In the genomic region with DNA sequence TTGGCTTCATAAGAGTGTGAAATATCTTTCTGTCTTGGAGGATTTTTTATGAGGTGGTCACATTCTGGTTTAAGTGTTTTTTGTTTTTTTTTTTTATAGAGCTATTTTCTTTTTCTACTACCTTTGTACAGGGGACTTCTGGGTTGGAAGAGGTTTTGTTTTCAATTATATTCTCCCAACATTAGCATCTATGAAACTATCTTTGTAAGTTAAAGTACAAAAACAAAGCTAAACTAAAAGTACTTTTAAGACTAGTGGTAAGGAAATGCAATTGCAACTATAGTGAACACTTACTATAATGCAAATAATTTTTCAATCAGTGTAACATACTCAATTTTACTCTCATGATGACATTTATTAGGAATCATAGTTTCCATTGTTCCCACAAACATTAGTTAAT, we compare ENCODE assay signal across 19 cellular contexts.
DNase-seq lines count a peak whose midpoint lies in the region; ATAC-seq, FAIRE-seq and TF ChIP-seq lines count a peak whose summit lies in the region.
"Had no signal": no experiment of that assay in that cellular context is flagged by ENCODE, and none has a peak within 500 bp of the region (broad histone marks: within the 10 kb centered on the region; RNA-seq: fewer than 3 reads in every experiment).

No MANE protein-coding gene starts in this region.

- H3K79me2 ChIP-seq in neural progenitor cell (ENCODE audit: low read depth): no peaks in the 10 kb centered on the region

- TF ChIP-seq CTCF in LNCAP (IDR thresholded peaks at IDR 0.05) (peak; percentile 38; the same call in 1 of the 2 replicates), cardiac fibroblast (IDR thresholded peaks at IDR 0.05; ENCODE audit: low read depth, low read length) (peak; percentile 21), neural progenitor cell (IDR thresholded peaks at IDR 0.05) (peak; percentile 33), left lung (IDR thresholded peaks at IDR 0.05) (no peak)

- H3K4me1 Mint-ChIP-seq in neural progenitor cell: no peaks in the 10 kb centered on the region

- no peaks in the 10 kb centered on the region for H3K36me3 Mint-ChIP-seq in neural progenitor cell

- no peaks in the 10 kb centered on the region for H4K20me1 ChIP-seq in neural progenitor cell (ENCODE audit: low read depth)

- no peaks in the 10 kb centered on the region for H3K27me3 ChIP-seq in neural progenitor cell
- no peaks in the 10 kb centered on the region for H3K27me3 ChIP-seq in left lung
- H3K27me3 ChIP-seq: dorsolateral prefrontal cortex, tibial artery had no signal

- no peaks in the 10 kb centered on the region for H3K9me3 Mint-ChIP-seq in neural progenitor cell

- no peaks in the 10 kb centered on the region for H3K4me1 ChIP-seq in neural progenitor cell
- H3K4me1 ChIP-seq in left lung: no peaks in the 10 kb centered on the region
- H3K4me1 ChIP-seq: tibial artery had no signal

- no peak overlapping the region for H3K4me3 Mint-ChIP-seq in neural progenitor cell
- H3K4me3 Mint-ChIP-seq: stimulated activated naive CD8-positive, alpha-beta T cell treated with anti-CD3 and anti-CD28 coated beads, Interleukin-15, Interleukin-2, amounts not matched to agents 100 ng/mL and 50 ng/mL, for 24 hours had no signal

- no peaks in the 10 kb centered on the region for H3K9me3 ChIP-seq in neural progenitor cell (ENCODE audit: low read depth)
- peaks cover 0 to 3% of the 10 kb centered on the region in 2 donors for H3K9me3 ChIP-seq in left lung
- H3K9me3 ChIP-seq: tibial artery had no signal

- peak; percentile 85 for FAIRE-seq in G401.6 (lab: Jason Lieb, UNC)

- intact Hi-C loops in left lung (cut with DNase I): no loop called here
- intact Hi-C loops in Right ventricle myocardium inferior (cut with DNase I): no loop called here
- intact Hi-C loops in posterior cingulate gyrus (cut with DNase I): no loop called here

- DNase-seq in cardiac fibroblast (ENCODE audit: low read depth in 2 of 2): no peak
- no peak for DNase-seq in neural progenitor cell (ENCODE audit: low spot score)
- DNase-seq in left lung: no peak
- no peak for DNase-seq in Right ventricle myocardium inferior (ENCODE audit: missing footprints)
- no peak for DNase-seq in posterior cingulate gyrus
- DNase-seq: activated CD4-positive, alpha-beta T cell treated with anti-CD3 and anti-CD28 coated beads, Interleukin-2, amount 50 U/mL, for 48 hours; central memory CD4-positive, alpha-beta T cell; DMS79; dorsolateral prefrontal cortex; left cardiac atrium; NCI-H1436 treated with DMSO at 0.1 percent for 48 hours; NCI-H2171; stimulated activated CD4-positive, alpha-beta T cell treated with anti-CD3 and anti-CD28 coated beads, Interleukin-4, amount 100 ng/mL, for 1 hour; tibial artery had no signal

- H3F3A ChIP-seq in neural progenitor cell (ENCODE audit: low read depth): no peaks in the 10 kb centered on the region

- no peak for ATAC-seq in left lung
- no peak for ATAC-seq in Right ventricle myocardium inferior
- ATAC-seq in GM18867 (IDR thresholded peaks at IDR 0.05; ENCODE audit: unreplicated experiment): no peak
- ATAC-seq: left cardiac atrium had no signal

- no peak overlapping the region for H3K9ac ChIP-seq in neural progenitor cell

- no peaks in the 10 kb centered on the region for H3K36me3 ChIP-seq in neural progenitor cell
- H3K36me3 ChIP-seq in left lung: no peaks in the 10 kb centered on the region
- H3K36me3 ChIP-seq: tibial artery had no signal

- H3K27me3 Mint-ChIP-seq in neural progenitor cell (ENCODE audit: insufficient read depth, low read depth): peaks cover 5% of the 10 kb centered on the region
- H3K27me3 Mint-ChIP-seq: stimulated activated naive CD8-positive, alpha-beta T cell treated with anti-CD3 and anti-CD28 coated beads, Interleukin-15, Interleukin-2, amounts not matched to agents 100 ng/mL and 50 ng/mL, for 24 hours had no signal

- H2AFZ ChIP-seq in neural progenitor cell (replicated peaks): no peak overlapping the region

- H3K4me3 ChIP-seq in cardiac fibroblast (replicated peaks in 1 of 2; ENCODE audit: low read depth in 2 of 2, low read length in 2 of 2): no peak overlapping the region
- no peak overlapping the region for H3K4me3 ChIP-seq in neural progenitor cell
- no peak overlapping the region for H3K4me3 ChIP-seq in left lung
- H3K4me3 ChIP-seq: dorsolateral prefrontal cortex, skin epidermis, tibial artery had no signal

- no peak overlapping the region for H3K27ac Mint-ChIP-seq in neural progenitor cell
- H3K27ac Mint-ChIP-seq: stimulated activated naive CD8-positive, alpha-beta T cell treated with anti-CD3 and anti-CD28 coated beads, Interleukin-15, Interleukin-2, amounts not matched to agents 100 ng/mL and 50 ng/mL, for 24 hours had no signal

- no peak overlapping the region for H3K4me2 ChIP-seq in neural progenitor cell

- H3K27ac ChIP-seq in neural progenitor cell: no peak overlapping the region
- no peak overlapping the region for H3K27ac ChIP-seq in left lung
- H3K27ac ChIP-seq: dorsolateral prefrontal cortex, skin epidermis, tibial artery had no signal

Comparison
In these comparisons a context has a peak if more than half of its experiments do, and no peak if none do; other contexts are left out.
1. CTCF ChIP-seq: peak in LNCAP (single experiment), cardiac fibroblast (single experiment) and neural progenitor cell (single experiment); none in left lung (0 of 2).